9 cellular contexts compared by ENCODE assay signal in the genomic region with DNA sequence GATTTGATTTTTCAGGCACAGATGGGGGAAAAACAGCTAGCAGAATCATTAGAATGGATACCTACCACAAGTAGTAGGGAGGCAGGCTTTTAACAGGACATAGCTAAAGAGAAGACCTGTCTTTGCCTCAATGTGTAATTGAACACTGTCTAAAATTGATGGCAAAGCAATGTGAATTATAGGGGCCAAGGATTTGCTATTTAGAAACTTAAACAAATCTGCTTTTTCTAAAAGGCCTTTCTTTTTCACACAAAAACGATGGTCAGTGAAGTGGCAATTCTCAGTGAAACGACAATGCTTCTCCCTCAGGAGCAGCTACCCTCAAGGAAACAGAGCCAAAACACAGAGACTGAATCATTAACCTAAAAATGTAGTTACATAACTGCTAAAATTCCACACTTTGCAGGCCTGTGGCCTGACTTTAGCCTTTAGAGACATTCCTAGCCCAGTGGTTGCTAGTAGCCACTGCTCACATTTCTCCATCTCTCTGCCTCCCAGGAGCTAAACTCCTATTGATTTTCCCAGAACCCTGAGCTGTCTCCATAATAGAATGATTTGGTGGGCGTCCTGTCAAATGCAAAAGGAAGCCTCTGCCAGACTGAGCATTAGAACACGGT.
DNase-seq lines count a peak whose midpoint lies in the region; ATAC-seq and TF ChIP-seq lines count a peak whose summit lies in the region.
"Had no signal": no experiment of that assay in that cellular context is flagged by ENCODE, and none has a peak within 500 bp of the region (broad histone marks: within the 10 kb centered on the region; RNA-seq: fewer than 3 reads in every experiment).

No MANE protein-coding gene starts in this region.

- H3K27me3 ChIP-seq in lung (ENCODE audit: control insufficient read depth, insufficient read depth), result no peaks in the 10 kb centered on the region
- no peaks in the 10 kb centered on the region for H3K27me3 ChIP-seq in thyroid gland

- peak; percentile 62 for ATAC-seq in lung (ENCODE audit: insufficient read depth, low FRiP score)
- no peak for ATAC-seq in GM18520 (IDR thresholded peaks at IDR 0.05; ENCODE audit: unreplicated experiment)

- no peaks in the 10 kb centered on the region for H3K4me1 ChIP-seq in lung (ENCODE audit: control insufficient read depth in 2 of 2, insufficient read depth in 2 of 2, low read length in 2 of 2)
- peaks cover 39 to 56% of the 10 kb centered on the region in 2 donors for H3K4me1 ChIP-seq in thyroid gland

- no peak overlapping the region for H3K27ac ChIP-seq in lung (ENCODE audit: low read depth in 1 of 2, low read length in 1 of 2)
- peak overlapping the region; percentile 85 to 96 (median 94) for H3K27ac ChIP-seq in thyroid gland

- WGBS in lung, 2 donors, result 56 to 77% methylated on average over 4 of the region's 4 CpGs
- WGBS in thyroid gland, 2 donors, result 39 to 42% methylated on average over 4 of the region's 4 CpGs

- intact Hi-C loops in thyroid gland (cut with DNase I), result no loop called here

- TF ChIP-seq CTCF in lung (IDR thresholded peaks at IDR 0.05; ENCODE audit: control extremely low read depth, extremely low read depth) (no peak), thyroid gland (IDR thresholded peaks at IDR 0.05) (peak in 3 of 6 experiments; percentile 14 to 38 (median 28))

- H3K9me3 ChIP-seq in lung (ENCODE audit: control insufficient read depth in 2 of 2, insufficient read depth in 1 of 2, low read length in 1 of 2) (no peaks in the 10 kb centered on the region), thyroid gland (no peaks in the 10 kb centered on the region)

- no peaks in the 10 kb centered on the region for H3K36me3 ChIP-seq in lung (ENCODE audit: control insufficient read depth in 2 of 2, insufficient read depth in 2 of 2, low read length in 2 of 2)
- no peaks in the 10 kb centered on the region for H3K36me3 ChIP-seq in thyroid gland

- DNase-seq in HuH-7.5 (ENCODE audit: low spot score), result peak; percentile 42
- DNase-seq in dedifferentiated amniotic fluid mesenchymal stem cell (ENCODE audit: extremely low spot score), result peak; percentile 75
- no peak for DNase-seq in lung (ENCODE audit: low spot score)
- peak; percentile 21 to 33 for DNase-seq in thyroid gland
- no peak for DNase-seq in RKO (ENCODE audit: low spot score)
- DNase-seq in NCI-H1417 (lab: John Stamatoyannopoulos, UW), result no peak
- no peak for DNase-seq in ureter (ENCODE audit: low spot score)
- DNase-seq: KBM-7 had no signal

- no peak overlapping the region for H3K4me3 ChIP-seq in lung
- H3K4me3 ChIP-seq in thyroid gland (replicated peaks in 1 of 3), result no peak overlapping the region

- TF ChIP-seq POLR2A in thyroid gland (IDR thresholded peaks at IDR 0.05), result no peak

Comparison
In these comparisons a context has a peak if more than half of its experiments do, and no peak if none do; other contexts are left out.
1. DNase-seq: peak in HuH-7.5 (single experiment), dedifferentiated amniotic fluid mesenchymal stem cell (single experiment) and thyroid gland (2 of 2); none in lung (single experiment), RKO (single experiment), NCI-H1417 (0 of 3) and ureter (single experiment).
2. H3K27ac ChIP-seq: peak in thyroid gland (3 of 3); none in lung (0 of 2).